In genomic region chr19:3236272-3236671, GRCh38 we compare ENCODE assay signal across 30 cellular contexts. TPM values are rescaled to one million over a fixed set of nuclear protein-coding genes. Genes with fewer than 3 reads are reported as not detected.
DNase-seq lines count a peak whose midpoint lies in the region; ATAC-seq, FAIRE-seq and TF ChIP-seq lines count a peak whose summit lies in the region.
"Had no signal": no experiment of that assay in that cellular context is flagged by ENCODE, and none has a peak within 500 bp of the region (broad histone marks: within the 10 kb centered on the region; RNA-seq: fewer than 3 reads in every experiment).

No MANE protein-coding gene starts in this region.

- H3K56ac ChIP-seq in H1 (replicated peaks; ENCODE audit: insufficient read length, low read depth, low read length), result no peak overlapping the region

- in situ Hi-C loops in HepG2 (cut with HindIII; ENCODE audit: extremely low pct_ligation_motif_present, low pct_unique_long_range_greater_than_20kb), result no loop called here

- no peak overlapping the region for H3K18ac ChIP-seq in H1 (ENCODE audit: extremely low read depth, low read length)

- H4K20me1 ChIP-seq in HepG2 (ENCODE audit: insufficient read depth, low read length) (no peaks in the 10 kb centered on the region), H1 (replicated peaks in 1 of 2; ENCODE audit: control insufficient read depth in 1 of 2, insufficient read depth in 2 of 2, low read length in 2 of 2) (peaks cover 0 to 13% of the 10 kb centered on the region in 2 experiments)

- H4K5ac ChIP-seq in H1 (ENCODE audit: insufficient read length, low read depth, low read length), result no peak overlapping the region

- H3K27me3 ChIP-seq in HepG2 (ENCODE audit: control insufficient read depth in 1 of 2, insufficient read depth in 2 of 2, low read length in 2 of 2) (no peaks in the 10 kb centered on the region), right lobe of liver (no peaks in the 10 kb centered on the region), H1 (replicated peaks in 1 of 4; ENCODE audit: control insufficient read depth in 3 of 4, extremely low read depth in 1 of 4, insufficient read depth in 3 of 4, low read length in 3 of 4) (0 out of 7 replicates have a peak, but pooled peaks cover 0 to 2% (median 0%) of the 10 kb centered on the region in 4 experiments)
- H3K27me3 ChIP-seq: BE2C, BLaER1 had no signal

- H2BK15ac ChIP-seq in H1 (ENCODE audit: low read length), result no peak overlapping the region

- H3K4me3 ChIP-seq in HepG2 (replicated peaks in 1 of 3; ENCODE audit: insufficient read depth in 1 of 3, low read depth in 2 of 3, low read length in 3 of 3), result no peak overlapping the region
- H3K4me3 ChIP-seq in right lobe of liver, result no peak overlapping the region
- no peak overlapping the region for H3K4me3 ChIP-seq in H1 (ENCODE audit: extremely low read depth in 1 of 4, insufficient read depth in 2 of 4, low read depth in 3 of 4, low read length in 4 of 4)
- H3K4me3 ChIP-seq: BLaER1, GM12878 had no signal

- H3K4ac ChIP-seq in H1 (replicated peaks; ENCODE audit: insufficient read length, low read depth, low read length), result no peak overlapping the region

- H2BK5ac ChIP-seq in H1 (ENCODE audit: low read depth, low read length), result no peak overlapping the region

- H3K9me3 ChIP-seq in HepG2 (ENCODE audit: low read length) (no peaks in the 10 kb centered on the region), right lobe of liver (no peaks in the 10 kb centered on the region), H1 (ENCODE audit: insufficient read depth in 2 of 2, low read depth in 1 of 2, low read length in 1 of 2) (no peaks in the 10 kb centered on the region)
- H3K9me3 ChIP-seq: BE2C, BLaER1 had no signal

- H3K79me1 ChIP-seq in H1 (ENCODE audit: low read depth, low read length), result no peaks in the 10 kb centered on the region

- H3K4me1 ChIP-seq in HepG2 (ENCODE audit: insufficient read depth, low read length) (no peaks in the 10 kb centered on the region), right lobe of liver (no peaks in the 10 kb centered on the region), H1 (replicated peaks in 1 of 4; ENCODE audit: control insufficient read depth in 3 of 4, insufficient read depth in 4 of 4, low read length in 3 of 4) (peaks cover 0 to 4% (median 0%) of the 10 kb centered on the region in 4 experiments; a peak in 1 of 7 replicates)
- H3K4me1 ChIP-seq: BE2C, BLaER1 had no signal

- H3K9ac ChIP-seq in HepG2 (ENCODE audit: insufficient read depth, low read depth, low read length), result no peak overlapping the region
- H3K9ac ChIP-seq in H1 (replicated peaks in 1 of 4; ENCODE audit: extremely low read depth in 1 of 4, low read depth in 3 of 4, low read length in 3 of 4), result no peak overlapping the region
- H3K9ac ChIP-seq: BLaER1 had no signal

- WGBS in HepG2 (ENCODE audit: low lambda C conversion rate), result 56% methylated on average over 4 of the region's 4 CpGs
- WGBS in right lobe of liver (ENCODE audit: insufficient coverage, low coverage, low lambda C conversion rate, missing lambda C conversion rate), result 46% methylated on average over 4 of the region's 4 CpGs
- WGBS in H1 (ENCODE audit: extremely low coverage in 1 of 2, insufficient coverage in 1 of 2, insufficient read length in 1 of 2, insufficient replicate concordance in 2 of 2, low coverage in 1 of 2, low lambda C conversion rate in 2 of 2, missing lambda C conversion rate in 1 of 2), 2 experiments, result 93% methylated on average over 4 of the region's 4 CpGs; no CpG with 5 or more reads in 1 of the 2 experiments

- DNase-seq in HepG2 (ENCODE audit: low spot score), result no peak
- DNase-seq in right lobe of liver, result no peak
- no peak for DNase-seq in H1 (ENCODE audit: low read depth in 1 of 2, low spot score in 2 of 2)
- no peak for DNase-seq in activated gamma-delta T cell treated with Interleukin-2 at 50 U/mL for 16 hours
- DNase-seq in inferior parietal cortex (ENCODE audit: extremely low spot score), result no peak
- DNase-seq: ACHN; BE2C; C1 segment of cervical spinal cord; CD4-positive, alpha-beta memory T cell; CD4-positive, CD25-positive, alpha-beta regulatory T cell; CD8-positive, alpha-beta memory T cell; COR-L47; DMS 273 treated with DMSO at 0.1 percent for 48 hours; DMS153; DMS53; DMS79; DND-41; EL; GDM1 had no signal

- H2BK20ac ChIP-seq in H1 (ENCODE audit: low read length), result no peak overlapping the region

- H3K36me3 ChIP-seq in HepG2 (replicated peaks in 1 of 2; ENCODE audit: control insufficient read depth in 1 of 2, insufficient read depth in 2 of 2, low read length in 2 of 2) (no peaks in the 10 kb centered on the region), right lobe of liver (no peaks in the 10 kb centered on the region), H1 (ENCODE audit: control insufficient read depth in 2 of 4, insufficient read depth in 4 of 4, low read length in 3 of 4) (no peaks in the 10 kb centered on the region)
- H3K36me3 ChIP-seq: BE2C, BLaER1 had no signal

- intact Hi-C loops in HepG2 (cut with micrococcal nuclease; ENCODE audit: unreplicated experiment), result no loop called here
- intact Hi-C loops in right lobe of liver (cut with DNase I), result no loop called here

- no peaks in the 10 kb centered on the region for H3K79me2 ChIP-seq in HepG2 (ENCODE audit: insufficient read depth, low read length)
- 0 out of 4 replicates have a peak, but pooled peaks cover 0 to 2% of the 10 kb centered on the region in 2 experiments for H3K79me2 ChIP-seq in H1 (ENCODE audit: control insufficient read depth in 1 of 2, insufficient read depth in 2 of 2, low read length in 2 of 2)

- H4K8ac ChIP-seq in H1 (ENCODE audit: extremely low read depth, insufficient read depth, low read length), result no peak overlapping the region; the same call in 1 of the 2 replicates

- CTCF ChIA-PET in HepG2 (lab: Yijun Ruan, JAX; ENCODE audit: low intra/inter-chr PET ratio, low total read pairs) (no interaction called here), H1 (lab: Charles Lee; ENCODE audit: partially characterized antibody) (interaction anchor here (1.1 to 1.5 kb wide), 2 partner anchors 9 to 14 kb away, joined by 3 to 5 read pairs; no protein-coding TSS in a partner anchor)

- no peak overlapping the region for H2BK12ac ChIP-seq in H1 (ENCODE audit: low read depth, low read length)

- ATAC-seq in HepG2 (no peak), right lobe of liver (no peak)
- ATAC-seq: GM12878 had no signal

- TF ChIP-seq POLR2A in HepG2 (IDR thresholded peaks at IDR 0.05; ENCODE audit: insufficient read depth in 1 of 2, low read depth in 2 of 2, low read length in 2 of 2), result no peak
- no peak for TF ChIP-seq POLR2A in right lobe of liver (IDR thresholded peaks at IDR 0.05)
- TF ChIP-seq POLR2A in H1 (IDR thresholded peaks at IDR 0.05; ENCODE audit: control extremely low read depth in 1 of 2, low read depth in 2 of 2, low read length in 2 of 2), result no peak

- FAIRE-seq in HepG2 (lab: Jason Lieb, UNC), result no peak
- no peak for FAIRE-seq in H1 (lab: Jason Lieb, UNC)
- FAIRE-seq: GM12878, GM12892, GM18507 had no signal

- no peak overlapping the region for H4K91ac ChIP-seq in H1 (replicated peaks; ENCODE audit: insufficient read length, low read length)

- POLR2A ChIA-PET in HepG2 (lab: Yijun Ruan, JAX), result no interaction called here
- POLR2A ChIA-PET in H1 (lab: Charles Lee; ENCODE audit: partially characterized antibody), result no interaction called here

- no peak overlapping the region for H3K14ac ChIP-seq in H1 (ENCODE audit: insufficient read length)

- 0 out of 2 replicates have a peak overlapping the region, but pooled peaks have one; percentile 65 for H2AK5ac ChIP-seq in H1 (ENCODE audit: low read depth, low read length)

- H2AFZ ChIP-seq in HepG2 (ENCODE audit: low read length) (no peak overlapping the region), H1 (ENCODE audit: low read length) (no peak overlapping the region)

- no peak overlapping the region for H3K27ac ChIP-seq in HepG2 (ENCODE audit: extremely low read length, insufficient read depth, low read length)
- H3K27ac ChIP-seq in right lobe of liver, result no peak overlapping the region
- no peak overlapping the region for H3K27ac ChIP-seq in H1 (ENCODE audit: low read depth, low read length)
- H3K27ac ChIP-seq: 22Rv1, BLaER1 had no signal

- TF ChIP-seq EP300 in HepG2 (IDR thresholded peaks at IDR 0.05; ENCODE audit: low read depth in 2 of 2, low read length in 2 of 2), result no peak
- no peak for TF ChIP-seq EP300 in HepG2 (CRISPR knock-in tag; IDR thresholded peaks at IDR 0.05; ENCODE audit: borderline replicate concordance)
- TF ChIP-seq EP300 in H1 (IDR thresholded peaks at IDR 0.05; ENCODE audit: borderline replicate concordance in 1 of 2, low read depth in 2 of 2, low read length in 2 of 2), result no peak

- no peak for TF ChIP-seq RAD21 in HepG2 (CRISPR knock-in tag; IDR thresholded peaks at IDR 0.05)
- no peak for TF ChIP-seq RAD21 in H1 (IDR thresholded peaks at IDR 0.05 in 1 of 2, conservative IDR thresholded peaks at IDR 0.05 in 1 of 2; ENCODE audit: low read depth in 2 of 2, low read length in 2 of 2)

- peaks cover 13% of the 10 kb centered on the region; the same call in 1 of the 2 replicates for H3K23me2 ChIP-seq in H1 (ENCODE audit: low read depth, low read length)

- TF ChIP-seq CTCF in HepG2 (CRISPR knock-in tag; IDR thresholded peaks at IDR 0.05) (no peak), right lobe of liver (IDR thresholded peaks at IDR 0.05) (no peak), H1 (IDR thresholded peaks at IDR 0.05; ENCODE audit: control extremely low read depth in 1 of 3, insufficient read depth in 1 of 3, low read depth in 1 of 3, low read length in 3 of 3) (no peak)

- no peak overlapping the region for H3K4me2 ChIP-seq in HepG2 (ENCODE audit: low read depth, low read length)
- no peak overlapping the region for H3K4me2 ChIP-seq in H1 (ENCODE audit: insufficient read depth in 1 of 2, low read depth in 2 of 2, low read length in 2 of 2)
- H3K4me2 ChIP-seq: BLaER1 had no signal

- BruUV-seq in HepG2 (replicated peaks; lab: Mats Ljungman, UMichigan), result no TSS peak

- H2BK120ac ChIP-seq in H1 (replicated peaks; ENCODE audit: low read depth, low read length), result no peak overlapping the region

- H3K23ac ChIP-seq in H1 (ENCODE audit: insufficient read length), result no peak overlapping the region

RNA-seq across cellular contexts. Expression of gene CELF5, which starts 11.8 kb away (rescaled TPM):
- total RNA-seq in HepG2 (2016; rRNA removed; fragmentation: Illumina TruSeq; extraction: Trizol) (0.14 and 0.31 TPM in 2 replicates), right lobe of liver (1 to 10 TPM in 1 of 6 experiments, under 1 TPM in 5; 0.07 to 1.6 (median 0.34) TPM)
- total RNA-seq in HepG2 (2016; cell fraction: cytosol; rRNA removed; fragmentation: Illumina TruSeq; extraction: Trizol; ENCODE audit: low read depth), result 0.35 TPM in 1 of 2 replicates, not detected in the other
- 0.16 and 0.30 TPM in 2 replicates for total RNA-seq in HepG2 (2016; cell fraction: insoluble cytoplasmic fraction; rRNA removed; fragmentation: Illumina TruSeq; extraction: Trizol)
- total RNA-seq in HepG2 (2016; cell fraction: membrane; rRNA removed; fragmentation: Illumina TruSeq; extraction: Trizol), result 0.12 and 0.28 TPM in 2 replicates
- total RNA-seq in HepG2 (2016; cell fraction: nucleus; rRNA removed; fragmentation: Illumina TruSeq; extraction: Trizol), result 0.66 and 0.68 TPM in 2 replicates
- polyA plus RNA-seq in HepG2 (2011; rRNA removed) (0.84 and 0.91 TPM in 2 replicates), H1 (2011; rRNA removed) (15.0 and 18.2 TPM in 2 replicates)
- 0.23 and 0.43 TPM in 2 replicates for polyA plus RNA-seq in HepG2 (2011; cell fraction: cytosol; rRNA removed)
- polyA plus RNA-seq in HepG2 (2011; cell fraction: nucleus; rRNA removed), result 3.4 and 3.5 TPM in 2 replicates
- 2.1 and 2.4 TPM in 2 replicates for polyA plus RNA-seq in HepG2 (2012)
- 0.07 and 0.20 TPM in 2 replicates for polyA plus RNA-seq in HepG2 (2016; cell fraction: cytosol; fragmentation: Illumina TruSeq; extraction: Trizol; ENCODE audit: low read depth)
- polyA plus RNA-seq in HepG2 (2016; cell fraction: insoluble cytoplasmic fraction; fragmentation: Illumina TruSeq; extraction: Trizol; ENCODE audit: low read depth), result 0.19 and 0.47 TPM in 2 replicates
- 0.15 and 0.30 TPM in 2 replicates for polyA plus RNA-seq in HepG2 (2016; cell fraction: membrane; fragmentation: Illumina TruSeq; extraction: Trizol; ENCODE audit: low read depth)
- 1.6 and 1.9 TPM in 2 replicates for polyA plus RNA-seq in HepG2 (2016; cell fraction: nucleus; fragmentation: Illumina TruSeq; extraction: Trizol; ENCODE audit: insufficient read depth, low read depth)
- polyA minus RNA-seq in HepG2 (2011; rRNA and poly(A)+ RNA removed; ENCODE audit: low replicate concordance), result 0.44 and 0.56 TPM in 2 replicates
- 0.40 TPM in 1 of 2 replicates, not detected in the other for polyA minus RNA-seq in HepG2 (2011; cell fraction: cytosol; rRNA and poly(A)+ RNA removed)
- 0.75 and 0.77 TPM in 2 replicates for polyA minus RNA-seq in HepG2 (2011; cell fraction: nucleus; rRNA and poly(A)+ RNA removed)
- total RNA-seq in H1 (2021; fragmentation: NEBNext Ultra II Directional; extraction: Animal tissue kit (Norgen Biotek cat#: 25700)), result 9.8 and 9.9 TPM in 2 replicates
- polyA plus RNA-seq in H1 (2011; cell fraction: cytosol; rRNA removed), result 15.4 TPM
- 43.5 TPM for polyA plus RNA-seq in H1 (2011; cell fraction: nucleus; rRNA removed)
- 9.0 to 15.7 TPM (median 12.5 TPM) in 4 replicates for polyA plus RNA-seq in H1 (2012, experiment 1 of 2)
- 6.1 TPM for polyA plus RNA-seq in H1 (2012, experiment 2 of 2)
- 11.1 TPM for polyA plus RNA-seq in H1 (2013, experiment 1 of 2)
- polyA plus RNA-seq in H1 (2013, experiment 2 of 2), result 10.4 TPM
- 4.4 and 4.7 TPM in 2 replicates for polyA minus RNA-seq in H1 (2011; rRNA and poly(A)+ RNA removed)
- polyA minus RNA-seq in H1 (2011; cell fraction: cytosol; rRNA and poly(A)+ RNA removed), result 4.8 TPM
- polyA minus RNA-seq in H1 (2011; cell fraction: nucleus; rRNA and poly(A)+ RNA removed), result 11.7 TPM
- total RNA-seq: A172, GM12878 had no signal
- polyA plus RNA-seq: AG04450; CD14-positive monocyte; CD4-positive, CD25-positive, alpha-beta regulatory T cell; CD8-positive, alpha-beta memory T cell had no signal

RNA-seq across cellular contexts. Expression of gene NCLN, which starts 50.5 kb away (rescaled TPM):
- total RNA-seq in HepG2 (2016; rRNA removed; fragmentation: Illumina TruSeq; extraction: Trizol) (20.0 and 56.0 TPM in 2 replicates), right lobe of liver (10 to 100 TPM; 32.0 to 59.9 (median 40.4) TPM)
- total RNA-seq in HepG2 (2016; cell fraction: cytosol; rRNA removed; fragmentation: Illumina TruSeq; extraction: Trizol; ENCODE audit: low read depth), result 14.5 and 16.6 TPM in 2 replicates
- total RNA-seq in HepG2 (2016; cell fraction: insoluble cytoplasmic fraction; rRNA removed; fragmentation: Illumina TruSeq; extraction: Trizol), result 22.2 and 58.2 TPM in 2 replicates
- 36.2 and 36.4 TPM in 2 replicates for total RNA-seq in HepG2 (2016; cell fraction: membrane; rRNA removed; fragmentation: Illumina TruSeq; extraction: Trizol)
- 45.5 and 60.9 TPM in 2 replicates for total RNA-seq in HepG2 (2016; cell fraction: nucleus; rRNA removed; fragmentation: Illumina TruSeq; extraction: Trizol)
- polyA plus RNA-seq in HepG2 (2011; rRNA removed) (42.6 and 55.5 TPM in 2 replicates), H1 (2011; rRNA removed) (89.2 and 119 TPM in 2 replicates)
- 34.0 and 56.6 TPM in 2 replicates for polyA plus RNA-seq in HepG2 (2011; cell fraction: cytosol; rRNA removed)
- 87.2 and 112 TPM in 2 replicates for polyA plus RNA-seq in HepG2 (2011; cell fraction: nucleus; rRNA removed)
- polyA plus RNA-seq in HepG2 (2012), result 29.1 and 45.2 TPM in 2 replicates
- polyA plus RNA-seq in HepG2 (2016; cell fraction: cytosol; fragmentation: Illumina TruSeq; extraction: Trizol; ENCODE audit: low read depth), result 21.6 and 23.7 TPM in 2 replicates
- 19.8 and 29.4 TPM in 2 replicates for polyA plus RNA-seq in HepG2 (2016; cell fraction: insoluble cytoplasmic fraction; fragmentation: Illumina TruSeq; extraction: Trizol; ENCODE audit: low read depth)
- 31.3 and 31.9 TPM in 2 replicates for polyA plus RNA-seq in HepG2 (2016; cell fraction: membrane; fragmentation: Illumina TruSeq; extraction: Trizol; ENCODE audit: low read depth)
- polyA plus RNA-seq in HepG2 (2016; cell fraction: nucleus; fragmentation: Illumina TruSeq; extraction: Trizol; ENCODE audit: insufficient read depth, low read depth), result 109 and 110 TPM in 2 replicates
- polyA minus RNA-seq in HepG2 (2011; rRNA and poly(A)+ RNA removed; ENCODE audit: low replicate concordance), result 99.1 and 126 TPM in 2 replicates
- 41.8 and 46.2 TPM in 2 replicates for polyA minus RNA-seq in HepG2 (2011; cell fraction: cytosol; rRNA and poly(A)+ RNA removed)
- 16.4 and 18.6 TPM in 2 replicates for polyA minus RNA-seq in HepG2 (2011; cell fraction: nucleus; rRNA and poly(A)+ RNA removed)
- total RNA-seq in H1 (2021; fragmentation: NEBNext Ultra II Directional; extraction: Animal tissue kit (Norgen Biotek cat#: 25700)), result 103 and 105 TPM in 2 replicates
- polyA plus RNA-seq in H1 (2011; cell fraction: cytosol; rRNA removed), result 75.6 TPM
- 144 TPM for polyA plus RNA-seq in H1 (2011; cell fraction: nucleus; rRNA removed)
- polyA plus RNA-seq in H1 (2012, experiment 1 of 2), result 69.2 to 103 TPM (median 103 TPM) in 4 replicates
- polyA plus RNA-seq in H1 (2012, experiment 2 of 2), result 80.4 TPM
- polyA plus RNA-seq in H1 (2013, experiment 1 of 2), result 121 TPM
- polyA plus RNA-seq in H1 (2013, experiment 2 of 2), result 121 TPM
- 50.0 and 55.6 TPM in 2 replicates for polyA minus RNA-seq in H1 (2011; rRNA and poly(A)+ RNA removed)
- 68.7 TPM for polyA minus RNA-seq in H1 (2011; cell fraction: cytosol; rRNA and poly(A)+ RNA removed)
- 52.1 TPM for polyA minus RNA-seq in H1 (2011; cell fraction: nucleus; rRNA and poly(A)+ RNA removed)

RNA-seq across cellular contexts. Expression of gene S1PR4, which starts 57.7 kb away (rescaled TPM):
- total RNA-seq in HepG2 (2016; rRNA removed; fragmentation: Illumina TruSeq; extraction: Trizol) (0.07 TPM in 1 of 2 replicates, not detected in the other), right lobe of liver (1 to 10 TPM in 3 of 6 experiments, under 1 TPM in 3; 0.53 to 2.2 (median 0.97) TPM)
- total RNA-seq in HepG2 (2016; cell fraction: cytosol; rRNA removed; fragmentation: Illumina TruSeq; extraction: Trizol; ENCODE audit: low read depth), result not detected in 2 replicates
- 0.09 TPM in 1 of 2 replicates, not detected in the other for total RNA-seq in HepG2 (2016; cell fraction: insoluble cytoplasmic fraction; rRNA removed; fragmentation: Illumina TruSeq; extraction: Trizol)
- not detected in 2 replicates for total RNA-seq in HepG2 (2016; cell fraction: membrane; rRNA removed; fragmentation: Illumina TruSeq; extraction: Trizol)
- total RNA-seq in HepG2 (2016; cell fraction: nucleus; rRNA removed; fragmentation: Illumina TruSeq; extraction: Trizol), result not detected in 2 replicates
- polyA plus RNA-seq in HepG2 (2011; rRNA removed) (0.09 and 0.33 TPM in 2 replicates), H1 (2011; rRNA removed) (0.05 TPM in 1 of 2 replicates, not detected in the other)
- polyA plus RNA-seq in HepG2 (2011; cell fraction: cytosol; rRNA removed), result not detected in 2 replicates
- 1.2 and 1.8 TPM in 2 replicates for polyA plus RNA-seq in HepG2 (2011; cell fraction: nucleus; rRNA removed)
- not detected in 2 replicates for polyA plus RNA-seq in HepG2 (2012)
- not detected in 2 replicates for polyA plus RNA-seq in HepG2 (2016; cell fraction: cytosol; fragmentation: Illumina TruSeq; extraction: Trizol; ENCODE audit: low read depth)
- not detected in 2 replicates for polyA plus RNA-seq in HepG2 (2016; cell fraction: insoluble cytoplasmic fraction; fragmentation: Illumina TruSeq; extraction: Trizol; ENCODE audit: low read depth)
- not detected in 2 replicates for polyA plus RNA-seq in HepG2 (2016; cell fraction: membrane; fragmentation: Illumina TruSeq; extraction: Trizol; ENCODE audit: low read depth)
- 0.29 TPM in 1 of 2 replicates, not detected in the other for polyA plus RNA-seq in HepG2 (2016; cell fraction: nucleus; fragmentation: Illumina TruSeq; extraction: Trizol; ENCODE audit: insufficient read depth, low read depth)
- 0.19 TPM in 1 of 2 replicates, not detected in the other for polyA minus RNA-seq in HepG2 (2011; rRNA and poly(A)+ RNA removed; ENCODE audit: low replicate concordance)
- not detected in 2 replicates for polyA minus RNA-seq in HepG2 (2011; cell fraction: cytosol; rRNA and poly(A)+ RNA removed)
- polyA minus RNA-seq in HepG2 (2011; cell fraction: nucleus; rRNA and poly(A)+ RNA removed), result 0.25 TPM in 1 of 2 replicates, not detected in the other
- total RNA-seq in H1 (2021; fragmentation: NEBNext Ultra II Directional; extraction: Animal tissue kit (Norgen Biotek cat#: 25700)), result not detected in 2 replicates
- polyA plus RNA-seq in H1 (2011; cell fraction: cytosol; rRNA removed), result not detected
- not detected for polyA plus RNA-seq in H1 (2011; cell fraction: nucleus; rRNA removed)
- not detected in 4 replicates for polyA plus RNA-seq in H1 (2012, experiment 1 of 2)
- polyA plus RNA-seq in H1 (2012, experiment 2 of 2), result not detected
- polyA plus RNA-seq in H1 (2013, experiment 1 of 2), result not detected
- not detected for polyA plus RNA-seq in H1 (2013, experiment 2 of 2)
- not detected in 2 replicates for polyA minus RNA-seq in H1 (2011; rRNA and poly(A)+ RNA removed)
- not detected for polyA minus RNA-seq in H1 (2011; cell fraction: cytosol; rRNA and poly(A)+ RNA removed)
- not detected for polyA minus RNA-seq in H1 (2011; cell fraction: nucleus; rRNA and poly(A)+ RNA removed)
- total RNA-seq: A673, Daoy, G401 had no signal
- polyA plus RNA-seq: AG04450 had no signal

Comparison
In these comparisons a context has a peak if more than half of its experiments do, and no peak if none do; other contexts are left out.
1. Of the 41 proteins assayed by ChIP-seq in both HepG2 and H1: peak only in HepG2: none; only in H1: KDM1A; in both: none; in neither: 40.